Comparison of ENCODE assay signal across 18 cellular contexts in genomic region chr17:19664136-19664820, GRCh38. TPM values are rescaled to one million over a fixed set of nuclear protein-coding genes. Genes with fewer than 3 reads are reported as not detected.
DNase-seq lines count a peak whose midpoint lies in the region; ATAC-seq and TF ChIP-seq lines count a peak whose summit lies in the region.
"Had no signal": no experiment of that assay in that cellular context is flagged by ENCODE, and none has a peak within 500 bp of the region (broad histone marks: within the 10 kb centered on the region; RNA-seq: fewer than 3 reads in every experiment).

No MANE protein-coding gene starts in this region.

- H3K9me3 Mint-ChIP-seq in GM23338, result no peaks in the 10 kb centered on the region
- H3K9me3 Mint-ChIP-seq in osteocyte (ENCODE audit: unreplicated experiment), result no peaks in the 10 kb centered on the region

- intact Hi-C loops in left ventricle myocardium superior (cut with micrococcal nuclease), result no loop called here

- no peaks in the 10 kb centered on the region for H3K36me3 ChIP-seq in GM23338 (ENCODE audit: insufficient read depth)
- peaks cover 77% of the 10 kb centered on the region for H3K36me3 ChIP-seq in suprapubic skin

- no peak for DNase-seq in GM23338 (ENCODE audit: low spot score)
- peak; percentile 32 for DNase-seq in NCI-H2029 treated with DMSO at 0.1 percent for 48 hours (lab: John Stamatoyannopoulos, UW)
- peak; percentile 49 for DNase-seq in left ventricle myocardium superior
- DNase-seq in osteocyte (ENCODE audit: extremely low spot score, unreplicated experiment), result peak; percentile 56
- DNase-seq in NCI-H2081 (lab: John Stamatoyannopoulos, UW), result no peak
- no peak for DNase-seq in suprapubic skin (ENCODE audit: low spot score in 2 of 2)
- no peak for DNase-seq in OCI-M2 (lab: John Stamatoyannopoulos, UW; ENCODE audit: unreplicated experiment)
- DNase-seq: Karpas-422, NCI-H1105 treated with DMSO at 0.1 percent for 48 hours, NCI-H2081 treated with DMSO at 0.1 percent for 48 hours, NCI-H446 treated with DMSO at 0.1 percent for 48 hours, NCI-H748 treated with DMSO at 0.1 percent for 48 hours, SIG-M5 had no signal

- H3K4me3 Mint-ChIP-seq in GM23338, result no peak overlapping the region
- H3K4me3 Mint-ChIP-seq in osteocyte (ENCODE audit: unreplicated experiment), result no peak overlapping the region

- H3K79me2 ChIP-seq in GM23338 (replicated peaks; ENCODE audit: insufficient read depth), result peaks cover 4% of the 10 kb centered on the region; the same call in 1 of the 2 replicates

- H3K27ac Mint-ChIP-seq in GM23338 (no peak overlapping the region), osteocyte (ENCODE audit: unreplicated experiment) (no peak overlapping the region)

- H3K9me3 ChIP-seq in suprapubic skin, result no peaks in the 10 kb centered on the region
- H3K9me3 ChIP-seq: BLaER1 had no signal

- H3K36me3 Mint-ChIP-seq in GM23338 (ENCODE audit: low read depth), result peaks cover 50% of the 10 kb centered on the region
- peaks cover 40% of the 10 kb centered on the region for H3K36me3 Mint-ChIP-seq in osteocyte (ENCODE audit: unreplicated experiment)

- H2AFZ ChIP-seq in GM23338, result no peak overlapping the region

- no peak overlapping the region for H3K27ac ChIP-seq in GM23338 (ENCODE audit: low read depth)
- no peak overlapping the region for H3K27ac ChIP-seq in suprapubic skin
- H3K27ac ChIP-seq: BLaER1 had no signal

- peaks cover 16% of the 10 kb centered on the region; the same call in 1 of the 2 replicates for H3K4me1 ChIP-seq in GM23338 (ENCODE audit: insufficient read depth)
- H3K4me1 ChIP-seq in suprapubic skin, result peaks cover 10% of the 10 kb centered on the region
- H3K4me1 ChIP-seq: BLaER1 had no signal

- H3F3A ChIP-seq in GM23338 (replicated peaks; ENCODE audit: low read depth), result no peaks in the 10 kb centered on the region

- H4K20me1 ChIP-seq in GM23338 (replicated peaks; ENCODE audit: insufficient read depth), result peaks cover 9% of the 10 kb centered on the region
- H4K20me1 ChIP-seq: BLaER1 had no signal

- H3K4me3 ChIP-seq in GM23338, result no peak overlapping the region
- no peak overlapping the region for H3K4me3 ChIP-seq in suprapubic skin
- H3K4me3 ChIP-seq: BLaER1 had no signal

- H3K27me3 Mint-ChIP-seq in GM23338 (ENCODE audit: insufficient read depth, low read depth, poor library complexity) (no peaks in the 10 kb centered on the region), osteocyte (ENCODE audit: unreplicated experiment) (no peaks in the 10 kb centered on the region)

- ATAC-seq in GM23338 (peak; percentile 39; the same call in 2 of the 3 replicates), left ventricle myocardium superior (peak; percentile 94)
- ATAC-seq: Panc1 had no signal

- TF ChIP-seq EP300 in suprapubic skin (IDR thresholded peaks at IDR 0.05), result no peak

- TF ChIP-seq CTCF in GM23338 (conservative IDR thresholded peaks at IDR 0.05; ENCODE audit: low read depth in 2 of 2) (no peak), osteocyte (IDR thresholded peaks at IDR 0.05) (no peak), suprapubic skin (IDR thresholded peaks at IDR 0.05) (no peak)

- peaks cover 18% of the 10 kb centered on the region for H3K4me1 Mint-ChIP-seq in GM23338
- H3K4me1 Mint-ChIP-seq in osteocyte (ENCODE audit: unreplicated experiment), result no peaks in the 10 kb centered on the region

- TF ChIP-seq POLR2A in suprapubic skin (IDR thresholded peaks at IDR 0.05), result no peak

- no peaks in the 10 kb centered on the region for H3K9me2 ChIP-seq in GM23338 (ENCODE audit: insufficient read depth)

- H3K27me3 ChIP-seq in GM23338 (ENCODE audit: insufficient read depth) (no peaks in the 10 kb centered on the region), suprapubic skin (no peaks in the 10 kb centered on the region)
- H3K27me3 ChIP-seq: BLaER1 had no signal

- 42% methylated on average over 5 of the region's 5 CpGs for WGBS in suprapubic skin

- no peak overlapping the region for H3K4me2 ChIP-seq in GM23338
- H3K4me2 ChIP-seq: BLaER1 had no signal

TF ChIP-seq in GM23338, 12 proteins besides CTCF, POLR2A, EP300 and RAD21 (continues in another document):
- TF ChIP-seq NANOG (IDR thresholded peaks at IDR 0.05; ENCODE audit: borderline replicate concordance) (no peak), ETS1 (IDR thresholded peaks at IDR 0.05) (no peak), JUNB (IDR thresholded peaks at IDR 0.05; ENCODE audit: unreplicated experiment) (no peak), ZNF331 (CRISPR knock-in tag; IDR thresholded peaks at IDR 0.05; ENCODE audit: low read depth) (no peak), ZNF114 (CRISPR knock-in tag; IDR thresholded peaks at IDR 0.05) (no peak), EZH2 (IDR thresholded peaks at IDR 0.05; ENCODE audit: low read depth, unreplicated experiment) (no peak), ZNF462 (CRISPR knock-in tag; IDR thresholded peaks at IDR 0.05) (no peak)

RNA-seq across cellular contexts. Expression of gene ALDH3A2, which starts 15.7 kb away (rescaled TPM):
- total RNA-seq in GM23338 (2014; rRNA removed; shearing (Covaris generic)), result 130 and 159 TPM in 2 replicates
- polyA plus RNA-seq in GM23338 (2016; fragmentation: Nextera tagmentation; extraction: Ambion mirVana), result 31.3 TPM in 2 replicates
- total RNA-seq in left ventricle myocardium superior (60.4 TPM), osteocyte (87.5 and 97.1 TPM in 2 replicates), suprapubic skin (1,000 to 10,000 TPM in 1 of 4 donors, 100 to 1,000 TPM in 3; 493 to 1,000 (median 626) TPM)

RNA-seq across cellular contexts. Expression of gene SLC47A2, which starts 52.1 kb away (rescaled TPM):
- not detected in 2 replicates for total RNA-seq in GM23338 (2014; rRNA removed; shearing (Covaris generic))
- polyA plus RNA-seq in GM23338 (2016; fragmentation: Nextera tagmentation; extraction: Ambion mirVana), result 0.19 TPM in 1 of 2 replicates, not detected in the other
- total RNA-seq in left ventricle myocardium superior (not detected), osteocyte (0.16 and 0.24 TPM in 2 replicates), suprapubic skin (1 to 10 TPM in 2 of 4 donors, under 1 TPM in 1, not detected in 1; 0.96 to 7.9 (median 2.5) TPM)
- total RNA-seq: Daoy, H4 had no signal
- polyA plus RNA-seq: AG04450 had no signal

Comparison
In these comparisons a context has a peak if more than half of its experiments do, and no peak if none do; other contexts are left out.
1. DNase-seq: peak in NCI-H2029 treated with DMSO at 0.1 percent for 48 hours (single experiment), left ventricle myocardium superior (single experiment) and osteocyte (single experiment); none in GM23338 (single experiment), NCI-H2081 (0 of 2), suprapubic skin (0 of 2) and OCI-M2 (single experiment).